Comparison of ENCODE assay signal across 9 cellular contexts in the genomic region with DNA sequence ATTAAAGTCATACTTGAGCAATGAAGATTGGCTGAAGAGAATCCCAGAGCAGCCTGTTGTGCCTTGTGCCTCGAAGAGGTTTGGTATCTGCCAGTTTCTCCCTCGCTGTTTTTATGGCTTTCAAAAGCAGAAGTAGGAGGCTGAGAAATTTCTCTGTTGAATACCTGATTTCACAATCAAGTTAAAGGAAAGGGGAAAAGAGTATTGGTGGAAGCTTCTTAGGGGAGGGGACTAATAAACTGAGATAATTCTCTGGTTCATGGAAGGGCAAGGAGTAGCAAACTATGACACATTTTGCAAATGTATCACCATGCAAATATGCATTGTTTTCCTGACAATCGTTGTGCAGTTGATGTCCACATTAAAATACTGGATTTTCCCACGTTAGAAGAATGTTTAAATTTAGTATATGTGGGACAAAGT. TPM values are rescaled to one million over a fixed set of nuclear protein-coding genes. Genes with fewer than 3 reads are reported as not detected.
DNase-seq lines count a peak whose midpoint lies in the region; ATAC-seq and TF ChIP-seq lines count a peak whose summit lies in the region.
"Had no signal": no experiment of that assay in that cellular context is flagged by ENCODE, and none has a peak within 500 bp of the region (broad histone marks: within the 10 kb centered on the region; RNA-seq: fewer than 3 reads in every experiment).

A gene (minus strand): TSS at position 85 of the 423 bp plus-strand sequence. CDS start 550 bp downstream, outside the sequence.

- TF ChIP-seq POLR2A in NB4 (IDR thresholded peaks at IDR 0.05; ENCODE audit: extremely low read depth, insufficient read length) = no peak
- no peak for TF ChIP-seq POLR2A in suprapubic skin (IDR thresholded peaks at IDR 0.05)

- H3K9me3 Mint-ChIP-seq in CD14-positive monocyte (peaks cover 0 to 8% (median 0%) of the 10 kb centered on the region in 7 donors), naive B cell (no peaks in the 10 kb centered on the region)
- H3K9me3 Mint-ChIP-seq in CD4-positive, alpha-beta T cell = no peaks in the 10 kb centered on the region
- H3K9me3 Mint-ChIP-seq: effector memory CD8-positive, alpha-beta T cell had no signal

- peak; percentile 60 for DNase-seq in CD14-positive monocyte (ENCODE audit: low spot score)
- peak; percentile 96 for DNase-seq in NB4 (ENCODE audit: low read depth)
- DNase-seq in cardiac fibroblast (ENCODE audit: low read depth in 2 of 2) = peak; percentile 92 to 96
- no peak for DNase-seq in naive B cell
- no peak for DNase-seq in CD4-positive, alpha-beta T cell
- DNase-seq in stimulated activated CD4-positive, alpha-beta T cell treated with anti-CD3 and anti-CD28 coated beads, Interleukin-4, amount 100 ng/mL, for 4 hours = no peak
- DNase-seq in suprapubic skin (ENCODE audit: low spot score in 2 of 2) = no peak
- DNase-seq: effector memory CD8-positive, alpha-beta T cell had no signal

- no peak within 1 kb of the TSS for H3K27ac ChIP-seq in CD4-positive, alpha-beta T cell (ENCODE audit: low read depth, low read length)
- no peak within 1 kb of the TSS for H3K27ac ChIP-seq in suprapubic skin

- H3K27ac Mint-ChIP-seq in CD14-positive monocyte = peak within 1 kb of the TSS; percentile 96 to 100 (median 99)
- peak within 1 kb of the TSS in 3 of 6 donors; percentile 18 to 94 (median 24) for H3K27ac Mint-ChIP-seq in naive B cell
- no peak within 1 kb of the TSS for H3K27ac Mint-ChIP-seq in CD4-positive, alpha-beta T cell
- H3K27ac Mint-ChIP-seq: effector memory CD8-positive, alpha-beta T cell had no signal

- intact Hi-C loops in CD14-positive monocyte (cut with micrococcal nuclease) = loop anchor here in 1 of 2 donors (5.0 kb wide), 2 partner anchors 39 to 46 kb away; no protein-coding TSS in a partner anchor
- intact Hi-C loops in CD4-positive, alpha-beta T cell (cut with DNase I, micrococcal nuclease) = no loop called here

- POLR2A ChIA-PET in CD4-positive, alpha-beta T cell (lab: Charles Lee) = no interaction called here

- no peaks in the 10 kb centered on the region for H3K36me3 ChIP-seq in suprapubic skin

- no peaks in the 10 kb centered on the region for H3K27me3 ChIP-seq in CD4-positive, alpha-beta T cell (ENCODE audit: control insufficient read depth, insufficient read depth, low read length)
- H3K27me3 ChIP-seq in suprapubic skin = peaks cover 9% of the 10 kb centered on the region

- TF ChIP-seq CTCF in CD14-positive monocyte (IDR thresholded peaks at IDR 0.05) (no peak), NB4 (IDR thresholded peaks at IDR 0.05; ENCODE audit: low read depth, low read length) (no peak), cardiac fibroblast (IDR thresholded peaks at IDR 0.05; ENCODE audit: low read depth, low read length) (no peak), suprapubic skin (IDR thresholded peaks at IDR 0.05) (no peak)
- TF ChIP-seq CTCF in CD4-positive, alpha-beta T cell (IDR thresholded peaks at IDR 0.05) = no peak

- peaks cover 9% of the 10 kb centered on the region for H3K4me1 ChIP-seq in suprapubic skin

- H3K4me3 ChIP-seq in NB4 (ENCODE audit: low read depth, low read length) = peak within 1 kb of the TSS; percentile 35
- peak within 1 kb of the TSS in 1 of 2 donors; percentile 50 for H3K4me3 ChIP-seq in cardiac fibroblast (replicated peaks in 1 of 2; ENCODE audit: low read depth in 2 of 2, low read length in 2 of 2)
- H3K4me3 ChIP-seq in suprapubic skin = no peak within 1 kb of the TSS

- ATAC-seq in naive B cell (ENCODE audit: low read depth in 2 of 2) = peak; percentile 27 to 45
- ATAC-seq in CD4-positive, alpha-beta T cell (ENCODE audit: poor library complexity) = no peak
- ATAC-seq in HG03175 (IDR thresholded peaks at IDR 0.05; ENCODE audit: unreplicated experiment) = no peak
- ATAC-seq: effector memory CD8-positive, alpha-beta T cell had no signal

- H3K4me3 Mint-ChIP-seq in CD14-positive monocyte (peak within 1 kb of the TSS; percentile 94 to 98), naive B cell (peak within 1 kb of the TSS in 4 of 8 donors; percentile 4 to 51 (median 45))
- no peak within 1 kb of the TSS for H3K4me3 Mint-ChIP-seq in CD4-positive, alpha-beta T cell
- H3K4me3 Mint-ChIP-seq: effector memory CD8-positive, alpha-beta T cell had no signal

- TF ChIP-seq EP300 in suprapubic skin (IDR thresholded peaks at IDR 0.05) = no peak

- WGBS in suprapubic skin = 16% methylated on average over 4 of the region's 4 CpGs

- peaks cover 37 to 43% of the 10 kb centered on the region in 2 donors for H3K36me3 Mint-ChIP-seq in CD14-positive monocyte
- no peaks in the 10 kb centered on the region for H3K36me3 Mint-ChIP-seq in naive B cell
- no peaks in the 10 kb centered on the region for H3K36me3 Mint-ChIP-seq in CD4-positive, alpha-beta T cell (ENCODE audit: low read depth)

- H3K4me1 Mint-ChIP-seq in CD14-positive monocyte = peaks cover 96% of the 10 kb centered on the region
- peaks cover 44 to 66% (median 51%) of the 10 kb centered on the region in 3 donors for H3K4me1 Mint-ChIP-seq in naive B cell
- H3K4me1 Mint-ChIP-seq in CD4-positive, alpha-beta T cell (ENCODE audit: low read depth) = no peaks in the 10 kb centered on the region

- H3K9me3 ChIP-seq in CD4-positive, alpha-beta T cell (ENCODE audit: control insufficient read depth, low read length) = no peaks in the 10 kb centered on the region
- no peaks in the 10 kb centered on the region for H3K9me3 ChIP-seq in suprapubic skin

- H3K27me3 Mint-ChIP-seq in CD14-positive monocyte (ENCODE audit: low read depth in 3 of 3) = peaks cover 0 to 9% (median 6%) of the 10 kb centered on the region in 3 donors
- H3K27me3 Mint-ChIP-seq in naive B cell = no peaks in the 10 kb centered on the region
- H3K27me3 Mint-ChIP-seq in CD4-positive, alpha-beta T cell = peaks cover 27% of the 10 kb centered on the region

- CTCF ChIA-PET in CD4-positive, alpha-beta T cell (lab: Charles Lee) = no interaction called here

RNA-seq across cellular contexts. Expression of the gene that starts here (rescaled TPM):
- 100 to 1,000 TPM in 1 of 2 donors, 10 to 100 TPM in 1; 65.1 to 114 TPM for polyA plus RNA-seq in CD14-positive monocyte
- under 1 TPM in 2 of 6 donors, not detected in 4; 0.35 to 0.37 TPM for polyA plus RNA-seq in naive B cell (ENCODE audit: low read depth in 6 of 6)
- 1 to 10 TPM; 3.8 to 5.6 TPM for total RNA-seq in CD4-positive, alpha-beta T cell
- total RNA-seq in suprapubic skin = 1 to 10 TPM in 1 of 4 donors, not detected in 3; 1.2 TPM

Comparison
In these comparisons a context has a peak if more than half of its experiments do, and no peak if none do; other contexts are left out.
1. RNA of the gene that starts here (polyA plus RNA-seq): 65.1 to 114 TPM in CD14-positive monocyte; 0.35 to 0.37 TPM in naive B cell; every median in the first group is over 10 times any median in the second.
2. Peak in ATAC-seq in naive B cell; RNA of the gene not detected or under 1 TPM.
3. DNase-seq: peak in CD14-positive monocyte (single experiment), NB4 (single experiment) and cardiac fibroblast (2 of 2); none in naive B cell (single experiment), CD4-positive, alpha-beta T cell (0 of 10), stimulated activated CD4-positive, alpha-beta T cell treated with anti-CD3 and anti-CD28 coated beads, Interleukin-4, amount 100 ng/mL, for 4 hours (0 of 2) and suprapubic skin (0 of 2).